In the genomic region with DNA sequence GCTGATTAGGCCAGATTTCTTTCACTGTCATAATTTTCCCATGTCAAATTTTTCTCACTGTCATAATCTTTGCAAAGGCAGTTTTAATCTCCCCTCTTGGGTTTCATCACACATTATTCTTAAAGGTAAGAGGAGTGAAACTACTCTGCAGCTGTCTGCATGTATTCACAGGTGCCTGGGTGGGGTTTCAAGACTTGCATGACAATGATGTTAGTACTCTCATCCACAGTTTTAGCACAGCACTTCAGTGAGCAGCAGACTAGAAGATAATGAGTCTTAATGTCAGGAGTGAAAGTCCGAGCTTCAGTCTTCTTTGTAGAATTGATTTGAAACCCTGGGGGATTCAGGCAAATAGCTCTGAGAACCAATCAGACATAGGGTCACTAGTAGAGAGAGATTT, we compare ENCODE assay signal across 10 cellular contexts.
DNase-seq lines count a peak whose midpoint lies in the region; ATAC-seq and TF ChIP-seq lines count a peak whose summit lies in the region.
"Had no signal": no experiment of that assay in that cellular context is flagged by ENCODE, and none has a peak within 500 bp of the region (broad histone marks: within the 10 kb centered on the region; RNA-seq: fewer than 3 reads in every experiment).

No MANE protein-coding gene starts in this region.

- peak; percentile 93 for ATAC-seq in GM19324 (IDR thresholded peaks at IDR 0.05; ENCODE audit: low FRiP score, unreplicated experiment)
- ATAC-seq in HG02588 (IDR thresholded peaks at IDR 0.05; ENCODE audit: unreplicated experiment) = peak; percentile 76
- peak; percentile 77 for ATAC-seq in HG03439 (IDR thresholded peaks at IDR 0.05; ENCODE audit: unreplicated experiment)
- ATAC-seq in foreskin keratinocyte = peak; percentile 13
- ATAC-seq in activated CD4-positive, CD25-positive, alpha-beta regulatory T cell treated with anti-CD3 and anti-CD28 coated beads, Interleukin-2, amount 50 U/mL, for 24 hours = no peak

- H3K27me3 ChIP-seq in foreskin keratinocyte = no peaks in the 10 kb centered on the region

- H3K27ac ChIP-seq in foreskin keratinocyte = peak overlapping the region; percentile 56
- H3K27ac ChIP-seq: thoracic aorta had no signal

- DNase-seq in foreskin keratinocyte (peak in 1 of 2 donors; percentile 74), COLO668 (lab: John Stamatoyannopoulos, UW; ENCODE audit: unreplicated experiment) (no peak), NCI-H446 (lab: John Stamatoyannopoulos, UW) (no peak)
- no peak for DNase-seq in effector CD8-positive, alpha-beta T cell (lab: John Stamatoyannopoulos, UW)
- DNase-seq: retina had no signal

- no peak for TF ChIP-seq CTCF in foreskin keratinocyte (conservative IDR thresholded peaks at IDR 0.05)

- peaks cover 29% of the 10 kb centered on the region for H3K4me1 ChIP-seq in foreskin keratinocyte

Comparison
In these comparisons a context has a peak if more than half of its experiments do, and no peak if none do; other contexts are left out.
1. ATAC-seq: peak in GM19324 (single experiment), HG02588 (single experiment), HG03439 (single experiment) and foreskin keratinocyte (single experiment); none in activated CD4-positive, CD25-positive, alpha-beta regulatory T cell treated with anti-CD3 and anti-CD28 coated beads, Interleukin-2, amount 50 U/mL, for 24 hours (0 of 2).